In the genomic region with DNA sequence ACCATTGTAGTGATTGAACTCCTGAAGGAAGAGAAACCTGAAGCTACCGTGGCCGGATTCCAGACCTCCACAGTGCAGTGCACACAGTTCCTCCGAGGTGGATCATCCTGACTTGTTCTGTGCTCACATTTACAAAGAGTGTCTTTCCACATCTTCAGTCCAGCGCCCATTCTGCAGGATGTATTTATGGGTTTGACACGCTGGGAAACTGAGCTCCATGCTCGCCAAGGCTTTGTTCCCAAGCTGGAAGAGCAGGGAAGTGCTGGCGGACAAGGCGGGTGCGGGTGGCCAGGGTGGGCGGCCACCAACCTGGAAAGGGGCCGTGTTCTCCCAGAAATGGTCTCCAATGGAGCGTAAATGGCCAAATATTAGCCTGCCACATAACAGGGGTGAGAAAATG, we compare ENCODE assay signal across 21 cellular contexts.
A peak's percentile ranks its signal among the peaks of the same experiment; 100 is the strongest.
DNase-seq lines count a peak whose midpoint lies in the region; ATAC-seq and TF ChIP-seq lines count a peak whose summit lies in the region.
"Had no signal": no experiment of that assay in that cellular context is flagged by ENCODE, and none has a peak within 500 bp of the region (broad histone marks: within the 10 kb centered on the region; RNA-seq: fewer than 3 reads in every experiment).

No MANE protein-coding gene starts in this region.

- H3K4me3 ChIP-seq in hepatocyte = no peak overlapping the region
- no peak overlapping the region for H3K4me3 ChIP-seq in sigmoid colon
- H3K4me3 ChIP-seq: A549; BLaER1 treated with 17β-estradiol and CSF1 and Interleukin-3, amounts not matched to agents 10 nM and 100 nM had no signal

- no peaks in the 10 kb centered on the region for H4K20me1 ChIP-seq in hepatocyte (ENCODE audit: insufficient read depth, poor library complexity, severe bottlenecking)
- H4K20me1 ChIP-seq: BLaER1 treated with 17β-estradiol and CSF1 and Interleukin-3, amounts not matched to agents 10 nM and 100 nM had no signal

- H3K79me2 ChIP-seq in hepatocyte = no peaks in the 10 kb centered on the region

- TF ChIP-seq CTCF in natural killer cell (IDR thresholded peaks at IDR 0.05) (no peak), hepatocyte (IDR thresholded peaks at IDR 0.05; ENCODE audit: poor library complexity) (no peak), sigmoid colon (IDR thresholded peaks at IDR 0.05) (no peak)

- WGBS in hepatocyte (ENCODE audit: low lambda C conversion rate, missing lambda C conversion rate) = 95% methylated on average over 12 of the region's 12 CpGs
- WGBS in sigmoid colon, 2 donors = 92 to 94% methylated on average over 12 of the region's 12 CpGs

- peaks cover 7 to 17% of the 10 kb centered on the region in 2 donors for H3K27me3 Mint-ChIP-seq in natural killer cell treated with Interleukin-12 subunit alpha and Interleukin-12 subunit beta and Interleukin-15 and Interleukin-18, amount 100 ng/mL, for 72 hours
- H3K27me3 Mint-ChIP-seq in natural killer cell (ENCODE audit: low read depth in 2 of 2) = peaks cover 13 to 32% of the 10 kb centered on the region in 2 donors

- H3K9me3 ChIP-seq in hepatocyte (ENCODE audit: low read depth) = no peaks in the 10 kb centered on the region
- H3K9me3 ChIP-seq in sigmoid colon = no peaks in the 10 kb centered on the region
- H3K9me3 ChIP-seq: A549; BE2C; BLaER1 treated with 17β-estradiol and CSF1 and Interleukin-3, amounts not matched to agents 10 nM and 100 nM had no signal

- no peak overlapping the region for H3K4me3 Mint-ChIP-seq in natural killer cell treated with Interleukin-12 subunit alpha and Interleukin-12 subunit beta and Interleukin-15 and Interleukin-18, amount 100 ng/mL, for 72 hours
- H3K4me3 Mint-ChIP-seq in natural killer cell = no peak overlapping the region
- H3K4me3 Mint-ChIP-seq: CD4-positive, alpha-beta T cell; CD8-positive, alpha-beta memory T cell had no signal

- no peak overlapping the region for H3K4me2 ChIP-seq in hepatocyte
- H3K4me2 ChIP-seq: A549; BLaER1 treated with 17β-estradiol and CSF1 and Interleukin-3, amounts not matched to agents 10 nM and 100 nM had no signal

- H3K27ac ChIP-seq in hepatocyte (peak overlapping the region; percentile 40), sigmoid colon (no peak overlapping the region)
- H3K27ac ChIP-seq: A549; BLaER1 treated with 17β-estradiol and CSF1 and Interleukin-3, amounts not matched to agents 10 nM and 100 nM had no signal

- intact Hi-C loops in natural killer cell (cut with micrococcal nuclease) (no loop called here), sigmoid colon (cut with DNase I) (no loop called here)

- peaks cover 19% of the 10 kb centered on the region for H3K4me1 ChIP-seq in hepatocyte (ENCODE audit: insufficient read depth)
- no peaks in the 10 kb centered on the region for H3K4me1 ChIP-seq in sigmoid colon
- H3K4me1 ChIP-seq: A549; BE2C; BLaER1 treated with 17β-estradiol and CSF1 and Interleukin-3, amounts not matched to agents 10 nM and 100 nM had no signal

- H3K27me3 ChIP-seq in hepatocyte (no peaks in the 10 kb centered on the region), sigmoid colon (no peaks in the 10 kb centered on the region)
- H3K27me3 ChIP-seq: BE2C had no signal

- H3K36me3 ChIP-seq in hepatocyte (replicated peaks; ENCODE audit: insufficient read depth, low read depth) (no peaks in the 10 kb centered on the region), sigmoid colon (no peaks in the 10 kb centered on the region)
- H3K36me3 ChIP-seq: BE2C; BLaER1 treated with 17β-estradiol and CSF1 and Interleukin-3, amounts not matched to agents 10 nM and 100 nM had no signal

- no peaks in the 10 kb centered on the region for H3K9me2 ChIP-seq in hepatocyte (replicated peaks; ENCODE audit: insufficient read depth)

- no peaks in the 10 kb centered on the region for H3K4me1 Mint-ChIP-seq in natural killer cell treated with Interleukin-12 subunit alpha and Interleukin-12 subunit beta and Interleukin-15 and Interleukin-18, amount 100 ng/mL, for 72 hours (ENCODE audit: low read depth in 2 of 2)
- H3K4me1 Mint-ChIP-seq in natural killer cell = no peaks in the 10 kb centered on the region
- H3K4me1 Mint-ChIP-seq: CD14-positive monocyte; CD8-positive, alpha-beta memory T cell had no signal

- no peak overlapping the region for H3K27ac Mint-ChIP-seq in natural killer cell treated with Interleukin-12 subunit alpha and Interleukin-12 subunit beta and Interleukin-15 and Interleukin-18, amount 100 ng/mL, for 72 hours
- H3K27ac Mint-ChIP-seq in natural killer cell = no peak overlapping the region
- H3K27ac Mint-ChIP-seq: CD4-positive, alpha-beta T cell; CD8-positive, alpha-beta memory T cell had no signal

- no peak for TF ChIP-seq EP300 in sigmoid colon (IDR thresholded peaks at IDR 0.05)

- no peak for TF ChIP-seq POLR2A in sigmoid colon (IDR thresholded peaks at IDR 0.05)

- H3K9me3 Mint-ChIP-seq in natural killer cell treated with Interleukin-12 subunit alpha and Interleukin-12 subunit beta and Interleukin-15 and Interleukin-18, amount 100 ng/mL, for 72 hours = no peaks in the 10 kb centered on the region
- H3K9me3 Mint-ChIP-seq in natural killer cell = no peaks in the 10 kb centered on the region
- H3K9me3 Mint-ChIP-seq: CD14-positive monocyte; CD4-positive, alpha-beta T cell; CD8-positive, alpha-beta memory T cell had no signal

- peak; percentile 34 for DNase-seq in natural killer cell treated with Interleukin-12 subunit alpha and Interleukin-12 subunit beta and Interleukin-15 and Interleukin-18, amount 100 ng/mL, for 72 hours (ENCODE audit: low spot score)
- DNase-seq in natural killer cell (no peak), hepatocyte (ENCODE audit: low spot score) (no peak), sigmoid colon (peak; percentile 13), OCI-M2 (lab: John Stamatoyannopoulos, UW; ENCODE audit: unreplicated experiment) (no peak)
- DNase-seq in activated CD8-positive, alpha-beta memory T cell treated with anti-CD3 and anti-CD28 coated beads, Interleukin-2, amount 50 U/mL, for 48 hours = no peak
- DNase-seq: 8988T; ACHN; AML-193; BE2C; CD4-positive, alpha-beta T cell; CD8-positive, alpha-beta memory T cell; DMS 273 treated with DMSO at 0.1 percent for 48 hours; DMS79; EL; GDM1; GOT3; HCEC 1CT had no signal

- no peak for ATAC-seq in natural killer cell treated with Interleukin-12 subunit alpha and Interleukin-12 subunit beta and Interleukin-15 and Interleukin-18, amount 100 ng/mL, for 72 hours
- no peak for ATAC-seq in natural killer cell
- ATAC-seq: A549 had no signal

- H2AFZ ChIP-seq in hepatocyte = no peak overlapping the region

- no peaks in the 10 kb centered on the region for H3K36me3 Mint-ChIP-seq in natural killer cell treated with Interleukin-12 subunit alpha and Interleukin-12 subunit beta and Interleukin-15 and Interleukin-18, amount 100 ng/mL, for 72 hours
- H3K36me3 Mint-ChIP-seq in natural killer cell = no peaks in the 10 kb centered on the region
- H3K36me3 Mint-ChIP-seq: CD14-positive monocyte; CD8-positive, alpha-beta memory T cell had no signal

Comparison
In these comparisons a context has a peak if more than half of its experiments do, and no peak if none do; other contexts are left out.
1. DNase-seq: peak in natural killer cell treated with Interleukin-12 subunit alpha and Interleukin-12 subunit beta and Interleukin-15 and Interleukin-18, amount 100 ng/mL, for 72 hours (single experiment) and sigmoid colon (single experiment); none in natural killer cell (single experiment), hepatocyte (single experiment), activated CD8-positive, alpha-beta memory T cell treated with anti-CD3 and anti-CD28 coated beads, Interleukin-2, amount 50 U/mL, for 48 hours (single experiment) and OCI-M2 (single experiment).